7 cellular contexts compared by ENCODE assay signal in genomic region chr5:1343931-1344901, GRCh38. TPM values are rescaled to one million over a fixed set of nuclear protein-coding genes. Genes with fewer than 3 reads are reported as not detected.
DNase-seq lines count a peak whose midpoint lies in the region; ATAC-seq, FAIRE-seq and TF ChIP-seq lines count a peak whose summit lies in the region.

No MANE protein-coding gene starts in this region.

- H4K20me1 ChIP-seq in astrocyte (ENCODE audit: insufficient read depth, low read length): peaks cover 36% of the 10 kb centered on the region

- H3K27ac Mint-ChIP-seq in HFFc6 (peak overlapping the region; percentile 65), astrocyte (ENCODE audit: unreplicated experiment) (peak overlapping the region; percentile 43)

- H3K9ac ChIP-seq in astrocyte (ENCODE audit: low read length): peak overlapping the region; percentile 99

- TF ChIP-seq CTCF in HFFc6 (IDR thresholded peaks at IDR 0.05): no peak
- no peak for TF ChIP-seq CTCF in astrocyte (IDR thresholded peaks at IDR 0.05; ENCODE audit: insufficient read depth, low read depth, low read length)

- H3K9me3 Mint-ChIP-seq in HFFc6 (no peaks in the 10 kb centered on the region), astrocyte (ENCODE audit: unreplicated experiment) (no peaks in the 10 kb centered on the region)

- H3K36me3 Mint-ChIP-seq in HFFc6 (ENCODE audit: low read depth) (peaks cover 22% of the 10 kb centered on the region), astrocyte (ENCODE audit: low read depth, unreplicated experiment) (peaks cover 13% of the 10 kb centered on the region)

- peaks cover 12% of the 10 kb centered on the region for H3K36me3 ChIP-seq in astrocyte (ENCODE audit: insufficient read depth, low read length)

- no peaks in the 10 kb centered on the region for H3K27me3 ChIP-seq in astrocyte (ENCODE audit: insufficient read depth, low read length)

- peaks cover 12% of the 10 kb centered on the region for H3K4me1 ChIP-seq in astrocyte (ENCODE audit: insufficient read depth, low read length)

- peak overlapping the region; percentile 94 for H3K4me2 ChIP-seq in astrocyte (ENCODE audit: low read length)

- peaks cover 22% of the 10 kb centered on the region for H3K4me1 Mint-ChIP-seq in HFFc6 (ENCODE audit: low read depth)
- H3K4me1 Mint-ChIP-seq in astrocyte (ENCODE audit: low read depth, unreplicated experiment): peaks cover 15% of the 10 kb centered on the region

- no peak for FAIRE-seq in astrocyte (lab: Jason Lieb, UNC)

- peak; percentile 21 for ATAC-seq in GM18498 (IDR thresholded peaks at IDR 0.05; ENCODE audit: unreplicated experiment)
- ATAC-seq in stimulated activated naive CD8-positive, alpha-beta T cell treated with anti-CD3 and anti-CD28 coated beads, Interleukin-15, Interleukin-2, amounts not matched to agents 100 U/mL and 50 U/mL, for 24 hours: peak; percentile 6

- peaks cover 40% of the 10 kb centered on the region for H3K79me2 ChIP-seq in astrocyte (ENCODE audit: insufficient read depth, low read length)

- no peak overlapping the region for H3K27ac ChIP-seq in astrocyte (ENCODE audit: low read depth, low read length)

- peak overlapping the region; percentile 97 for H3K4me3 ChIP-seq in astrocyte (ENCODE audit: insufficient read depth, low read depth, low read length)

- no peaks in the 10 kb centered on the region for H3K9me3 ChIP-seq in astrocyte (ENCODE audit: insufficient read depth, low read depth, low read length)

- H3K27me3 Mint-ChIP-seq in HFFc6 (ENCODE audit: insufficient read depth): peaks cover 2% of the 10 kb centered on the region
- no peaks in the 10 kb centered on the region for H3K27me3 Mint-ChIP-seq in astrocyte (ENCODE audit: low read depth, unreplicated experiment)

- H2AFZ ChIP-seq in astrocyte (ENCODE audit: low read depth, low read length): peak overlapping the region; percentile 66

- DNase-seq in HFFc6 (no peak), NCI-H748 (lab: John Stamatoyannopoulos, UW; ENCODE audit: unreplicated experiment) (peak; percentile 82), astrocyte (ENCODE audit: low read depth) (peak; percentile 4), left kidney (ENCODE audit: low read depth, low spot score) (peak; percentile 44), NCI-H1048 (lab: John Stamatoyannopoulos, UW) (no peak)
- no peak for DNase-seq in stimulated activated naive CD8-positive, alpha-beta T cell treated with anti-CD3 and anti-CD28 coated beads, Interleukin-15, Interleukin-2, amounts not matched to agents 100 U/mL and 50 U/mL, for 24 hours

- peak overlapping the region; percentile 90 for H3K4me3 Mint-ChIP-seq in HFFc6
- H3K4me3 Mint-ChIP-seq in astrocyte (ENCODE audit: unreplicated experiment): peak overlapping the region; percentile 92

RNA-seq across cellular contexts. Expression of gene CLPTM1L, which starts 0.7 kb away (rescaled TPM):
- 100 to 1,000 TPM; 119 to 164 (median 143) TPM for total RNA-seq in HFFc6 (2021; fragmentation: NEBNext Ultra II Directional; extraction: Animal tissue kit (Norgen Biotek cat#: 25700))
- total RNA-seq in astrocyte: 131 TPM in 2 replicates

RNA-seq across cellular contexts. Expression of gene TERT, which starts 49.3 kb away (rescaled TPM):
- 1,000 to 10,000 TPM; 2,350 to 4,507 (median 3,883) TPM for total RNA-seq in HFFc6 (2021; fragmentation: NEBNext Ultra II Directional; extraction: Animal tissue kit (Norgen Biotek cat#: 25700))
- total RNA-seq in astrocyte: 0.10 and 0.50 TPM in 2 replicates

Comparison
In these comparisons a context has a peak if more than half of its experiments do, and no peak if none do; other contexts are left out.
1. DNase-seq: peak in NCI-H748 (single experiment), astrocyte (single experiment) and left kidney (single experiment); none in HFFc6 (single experiment), stimulated activated naive CD8-positive, alpha-beta T cell treated with anti-CD3 and anti-CD28 coated beads, Interleukin-15, Interleukin-2, amounts not matched to agents 100 U/mL and 50 U/mL, for 24 hours (single experiment) and NCI-H1048 (single experiment).
2. RNA of gene TERT, which starts 49.3 kb away (total RNA-seq): 2,350 to 4,507 TPM in HFFc6; 0.10 to 0.50 TPM in astrocyte; every median in the first group is over 1,000 times any median in the second.